In the genomic region with DNA sequence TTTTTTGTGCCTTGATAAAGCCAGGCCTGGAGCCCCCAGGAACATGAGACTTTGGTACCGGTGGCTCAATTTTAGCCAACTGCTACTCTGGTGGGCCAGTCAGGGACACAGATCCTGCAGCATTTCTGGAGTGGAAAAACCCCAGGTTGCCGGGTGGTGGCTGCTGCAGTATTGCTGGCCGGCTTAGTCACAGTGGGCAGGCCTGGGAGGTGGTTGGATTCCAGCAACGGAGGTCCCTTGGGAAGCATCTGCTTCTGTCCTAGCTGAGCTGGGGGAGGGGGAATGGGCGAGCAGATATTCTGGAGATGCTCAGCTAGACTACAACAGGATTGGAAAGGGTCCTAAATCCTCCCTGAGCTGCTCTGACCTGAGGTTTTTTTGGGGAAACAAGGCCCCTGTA, we compare ENCODE assay signal across 11 cellular contexts. TPM values are rescaled to one million over a fixed set of nuclear protein-coding genes. Genes with fewer than 3 reads are reported as not detected.
DNase-seq lines count a peak whose midpoint lies in the region; ATAC-seq and TF ChIP-seq lines count a peak whose summit lies in the region.
"Had no signal": no experiment of that assay in that cellular context is flagged by ENCODE, and none has a peak within 500 bp of the region (broad histone marks: within the 10 kb centered on the region; RNA-seq: fewer than 3 reads in every experiment).

No MANE protein-coding gene starts in this region.

- peak overlapping the region; percentile 31 for H3K4me2 ChIP-seq in HCT116 (ENCODE audit: low read length)

- H3K9me2 ChIP-seq in HCT116 (ENCODE audit: insufficient read depth) = no peaks in the 10 kb centered on the region

- 0 out of 2 replicates have a peak, but pooled peaks cover under 1% of the 10 kb centered on the region for H3K27me3 ChIP-seq in HCT116 (ENCODE audit: insufficient read depth, low read length)
- H3K27me3 ChIP-seq in ascending aorta = no peaks in the 10 kb centered on the region
- H3K27me3 ChIP-seq in thoracic aorta (replicated peaks; ENCODE audit: insufficient read depth) = no peaks in the 10 kb centered on the region
- H3K27me3 ChIP-seq in CD4-positive, alpha-beta memory T cell (ENCODE audit: insufficient read depth, low read length) = no peaks in the 10 kb centered on the region
- H3K27me3 ChIP-seq: cardiac muscle cell had no signal

- H3K27me3 Mint-ChIP-seq in CD4-positive, alpha-beta memory T cell = peaks cover 0 to 2% of the 10 kb centered on the region in 2 donors

- H3K9me3 ChIP-seq in HCT116 (ENCODE audit: control insufficient read depth in 1 of 2, insufficient read depth in 1 of 2, low read depth in 1 of 2, low read length in 2 of 2) = no peaks in the 10 kb centered on the region
- no peaks in the 10 kb centered on the region for H3K9me3 ChIP-seq in ascending aorta
- H3K9me3 ChIP-seq in thoracic aorta = no peaks in the 10 kb centered on the region
- H3K9me3 ChIP-seq in CD4-positive, alpha-beta memory T cell (ENCODE audit: control insufficient read depth in 1 of 2, low read length in 2 of 2) = no peaks in the 10 kb centered on the region

- H3K27ac ChIP-seq in HCT116 (ENCODE audit: low read depth, low read length) (no peak overlapping the region), ascending aorta (peak overlapping the region; percentile 83 to 93), thoracic aorta (peak overlapping the region; percentile 77 to 96)
- no peak overlapping the region for H3K27ac ChIP-seq in CD4-positive, alpha-beta memory T cell (ENCODE audit: low read depth, low read length)
- H3K27ac ChIP-seq: cardiac muscle cell had no signal

- no peak for TF ChIP-seq RAD21 in HCT116 (IDR thresholded peaks at IDR 0.05; ENCODE audit: low read depth)

- CTCF ChIA-PET in HCT116 (lab: Charles Lee) = no interaction called here
- CTCF ChIA-PET in CD4-positive, alpha-beta memory T cell (lab: Charles Lee; ENCODE audit: partially characterized antibody) = no interaction called here

- no peak for DNase-seq in HCT116 (ENCODE audit: low read depth, low spot score)
- DNase-seq in ascending aorta (ENCODE audit: low spot score in 2 of 2) = peak; percentile 67 to 94
- peak; percentile 88 for DNase-seq in hepatic stellate cell (ENCODE audit: low spot score)
- DNase-seq in thoracic aorta (ENCODE audit: low spot score) = peak; percentile 71
- DNase-seq in Ammon's horn (ENCODE audit: low spot score) = no peak
- no peak for DNase-seq in activated CD4-positive, alpha-beta T cell treated with anti-CD3 and anti-CD28 coated beads for 1 hour
- DNase-seq in CD4-positive, alpha-beta memory T cell = no peak
- DNase-seq: activated CD4-positive, alpha-beta memory T cell treated with anti-CD3 and anti-CD28 coated beads for 36 hours; MM.1S had no signal

- no peak for TF ChIP-seq CTCF in HCT116 (IDR thresholded peaks at IDR 0.05 in 2 of 3, conservative IDR thresholded peaks at IDR 0.05 in 1 of 3; ENCODE audit: borderline replicate concordance in 1 of 3, insufficient read depth in 1 of 3, low read depth in 2 of 3, low read length in 2 of 3)
- TF ChIP-seq CTCF in ascending aorta (IDR thresholded peaks at IDR 0.05) = no peak
- no peak for TF ChIP-seq CTCF in thoracic aorta (IDR thresholded peaks at IDR 0.05)

- H3K4me1 ChIP-seq in HCT116 (ENCODE audit: control insufficient read depth in 1 of 2, insufficient read depth in 2 of 2, low read length in 2 of 2) = peaks cover 9 to 16% of the 10 kb centered on the region in 2 experiments
- H3K4me1 ChIP-seq in ascending aorta = peaks cover 9 to 57% of the 10 kb centered on the region in 2 donors
- H3K4me1 ChIP-seq in thoracic aorta (ENCODE audit: control insufficient read depth in 1 of 2, low read depth in 2 of 2) = peaks cover 41 to 61% of the 10 kb centered on the region in 2 donors
- no peaks in the 10 kb centered on the region for H3K4me1 ChIP-seq in CD4-positive, alpha-beta memory T cell (ENCODE audit: insufficient read depth, low read length)

- no peaks in the 10 kb centered on the region for H4K20me1 ChIP-seq in HCT116 (ENCODE audit: insufficient read depth)

- no peaks in the 10 kb centered on the region for H3K36me3 Mint-ChIP-seq in CD4-positive, alpha-beta memory T cell
- H3K36me3 Mint-ChIP-seq: activated CD4-positive, alpha-beta memory T cell treated with anti-CD3 and anti-CD28 coated beads for 36 hours had no signal

- H3K4me3 Mint-ChIP-seq in CD4-positive, alpha-beta memory T cell = no peak overlapping the region
- H3K4me3 Mint-ChIP-seq: activated CD4-positive, alpha-beta memory T cell treated with anti-CD3 and anti-CD28 coated beads for 36 hours had no signal

- intact Hi-C loops in HCT116 (cut with micrococcal nuclease) = no loop called here
- intact Hi-C loops in ascending aorta (cut with DNase I) = loop anchor here (2.0 to 5.0 kb wide), 2 partner anchors 69 to 93 kb away; no protein-coding TSS in a partner anchor
- intact Hi-C loops in CD4-positive, alpha-beta memory T cell (cut with micrococcal nuclease) = no loop called here

- no peak overlapping the region for H2AFZ ChIP-seq in HCT116 (ENCODE audit: low read depth, low read length, poor library complexity, severe bottlenecking)

- BruUV-seq in HCT116 (replicated peaks; lab: Mats Ljungman, UMichigan) = no TSS peak

- TF ChIP-seq POLR2A in HCT116 (IDR thresholded peaks at IDR 0.05; ENCODE audit: borderline replicate concordance, extremely low read depth, insufficient read depth, insufficient read length) = no peak

- no peak overlapping the region for H3K4me3 ChIP-seq in HCT116 (replicated peaks in 1 of 2; ENCODE audit: low read depth in 1 of 2, low read length in 2 of 2)
- no peak overlapping the region for H3K4me3 ChIP-seq in ascending aorta
- H3K4me3 ChIP-seq in thoracic aorta = peak overlapping the region; percentile 26
- H3K4me3 ChIP-seq in CD4-positive, alpha-beta memory T cell (ENCODE audit: low read length in 2 of 2) = no peak overlapping the region
- H3K4me3 ChIP-seq: cardiac muscle cell had no signal

- POLR2A ChIA-PET in HCT116 (lab: Charles Lee) = no interaction called here
- POLR2A ChIA-PET in CD4-positive, alpha-beta memory T cell (lab: Charles Lee; ENCODE audit: partially characterized antibody) = no interaction called here

- no peaks in the 10 kb centered on the region for H3K79me2 ChIP-seq in HCT116 (ENCODE audit: insufficient read depth, low read length)

- no peaks in the 10 kb centered on the region for H3K9me3 Mint-ChIP-seq in CD4-positive, alpha-beta memory T cell
- H3K9me3 Mint-ChIP-seq: activated CD4-positive, alpha-beta memory T cell treated with anti-CD3 and anti-CD28 coated beads for 36 hours had no signal

- RAD21 ChIA-PET in HCT116 (lab: Charles Lee; ENCODE audit: low non-redundant PET in 1 of 2, low total read pairs in 2 of 2, uncharacterized antibody in 2 of 2, unreplicated experiment in 2 of 2) = no interaction called here

- H3K27ac Mint-ChIP-seq in CD4-positive, alpha-beta memory T cell = no peak overlapping the region
- H3K27ac Mint-ChIP-seq: activated CD4-positive, alpha-beta memory T cell treated with anti-CD3 and anti-CD28 coated beads for 36 hours had no signal

- peak; percentile 32; the same call in 1 of the 2 replicates for ATAC-seq in HCT116
- peak; percentile 45 for ATAC-seq in thoracic aorta (ENCODE audit: insufficient number of reproducible peaks, low FRiP score, low read depth)
- ATAC-seq in GM21381 (IDR thresholded peaks at IDR 0.05; ENCODE audit: unreplicated experiment) = no peak

- no peak overlapping the region for H3K9ac ChIP-seq in HCT116 (ENCODE audit: low read length)

- H3K36me3 ChIP-seq in HCT116 (ENCODE audit: control insufficient read depth in 1 of 2, insufficient read depth in 2 of 2, low read length in 2 of 2) (no peaks in the 10 kb centered on the region), ascending aorta (no peaks in the 10 kb centered on the region), thoracic aorta (no peaks in the 10 kb centered on the region)
- no peaks in the 10 kb centered on the region for H3K36me3 ChIP-seq in CD4-positive, alpha-beta memory T cell (ENCODE audit: insufficient read depth, low read length)
- H3K36me3 ChIP-seq: cardiac muscle cell had no signal

- no peaks in the 10 kb centered on the region for H3K4me1 Mint-ChIP-seq in CD4-positive, alpha-beta memory T cell

TF ChIP-seq in HCT116, 20 proteins besides CTCF, POLR2A, EP300 and RAD21 (continues in another document):
- no peak for TF ChIP-seq TCF7L2 (IDR thresholded peaks at IDR 0.05; ENCODE audit: borderline replicate concordance, extremely low read depth, insufficient read depth, insufficient read length)
- no peak for TF ChIP-seq ELF1 (IDR thresholded peaks at IDR 0.05; ENCODE audit: borderline replicate concordance, low read depth)
- TF ChIP-seq EGR1 (IDR thresholded peaks at IDR 0.05; ENCODE audit: low read depth) = no peak
- TF ChIP-seq, protein P1, sequence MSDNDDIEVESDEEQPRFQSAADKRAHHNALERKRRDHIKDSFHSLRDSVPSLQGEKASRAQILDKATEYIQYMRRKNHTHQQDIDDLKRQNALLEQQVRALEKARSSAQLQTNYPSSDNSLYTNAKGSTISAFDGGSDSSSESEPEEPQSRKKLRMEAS (IDR thresholded peaks at IDR 0.05) = no peak
- no peak for TF ChIP-seq YY1 (IDR thresholded peaks at IDR 0.05; ENCODE audit: extremely low read depth, insufficient replicate concordance, low read depth, low read length)
- TF ChIP-seq, protein P2, sequence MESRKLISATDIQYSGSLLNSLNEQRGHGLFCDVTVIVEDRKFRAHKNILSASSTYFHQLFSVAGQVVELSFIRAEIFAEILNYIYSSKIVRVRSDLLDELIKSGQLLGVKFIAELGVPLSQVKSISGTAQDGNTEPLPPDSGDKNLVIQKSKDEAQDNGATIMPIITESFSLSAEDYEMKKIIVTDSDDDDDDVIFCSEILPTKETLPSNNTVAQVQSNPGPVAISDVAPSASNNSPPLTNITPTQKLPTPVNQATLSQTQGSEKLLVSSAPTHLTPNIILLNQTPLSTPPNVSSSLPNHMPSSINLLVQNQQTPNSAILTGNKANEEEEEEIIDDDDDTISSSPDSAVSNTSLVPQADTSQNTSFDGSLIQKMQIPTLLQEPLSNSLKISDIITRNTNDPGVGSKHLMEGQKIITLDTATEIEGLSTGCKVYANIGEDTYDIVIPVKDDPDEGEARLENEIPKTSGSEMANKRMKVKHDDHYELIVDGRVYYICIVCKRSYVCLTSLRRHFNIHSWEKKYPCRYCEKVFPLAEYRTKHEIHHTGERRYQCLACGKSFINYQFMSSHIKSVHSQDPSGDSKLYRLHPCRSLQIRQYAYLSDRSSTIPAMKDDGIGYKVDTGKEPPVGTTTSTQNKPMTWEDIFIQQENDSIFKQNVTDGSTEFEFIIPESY (IDR thresholded peaks at IDR 0.05; ENCODE audit: extremely low read depth, insufficient replicate concordance, low read length) = no peak
- no peak for TF ChIP-seq POLR2AphosphoS5 (IDR thresholded peaks at IDR 0.05; ENCODE audit: low read depth, low read length)
- TF ChIP-seq JUND (IDR thresholded peaks at IDR 0.05) = no peak

RNA-seq across cellular contexts. Expression of a gene that starts 31.7 kb away (rescaled TPM):
- total RNA-seq in HCT116 (2021; ENCODE audit: unreplicated experiment) (not detected), ascending aorta (not detected), thoracic aorta (not detected)
- polyA plus RNA-seq in HCT116 (2012) = 0.05 and 0.14 TPM in 2 replicates
- total RNA-seq in CD4-positive, alpha-beta memory T cell = not detected
- polyA plus RNA-seq in CD4-positive, alpha-beta memory T cell = not detected
- total RNA-seq: activated CD4-positive, alpha-beta memory T cell treated with anti-CD3 and anti-CD28 coated beads for 36 hours; cardiac muscle cell had no signal
- polyA plus RNA-seq: cardiac muscle cell had no signal

RNA-seq across cellular contexts. Expression of a gene that starts 49.9 kb away (rescaled TPM):
- 13.2 TPM for total RNA-seq in HCT116 (2021; ENCODE audit: unreplicated experiment)
- 5.7 and 7.8 TPM in 2 replicates for polyA plus RNA-seq in HCT116 (2012)
- 8.5 TPM for total RNA-seq in ascending aorta
- 10 to 100 TPM; 32.3 to 32.6 TPM for total RNA-seq in thoracic aorta
- 10 to 100 TPM; 74.9 to 78.9 TPM for total RNA-seq in CD4-positive, alpha-beta memory T cell
- 1 to 10 TPM; 1.6 to 5.3 TPM for polyA plus RNA-seq in CD4-positive, alpha-beta memory T cell

Comparison
In these comparisons a context has a peak if more than half of its experiments do, and no peak if none do; other contexts are left out.
1. DNase-seq: peak in ascending aorta (2 of 2), hepatic stellate cell (single experiment) and thoracic aorta (single experiment); none in HCT116 (single experiment), Ammon's horn (single experiment), activated CD4-positive, alpha-beta T cell treated with anti-CD3 and anti-CD28 coated beads for 1 hour (single experiment) and CD4-positive, alpha-beta memory T cell (0 of 5).
2. H3K27ac ChIP-seq: peak in ascending aorta (2 of 2) and thoracic aorta (2 of 2); none in HCT116 (single experiment) and CD4-positive, alpha-beta memory T cell (single experiment).